ENCODE assay signal across 1 cellular context in the genomic region with DNA sequence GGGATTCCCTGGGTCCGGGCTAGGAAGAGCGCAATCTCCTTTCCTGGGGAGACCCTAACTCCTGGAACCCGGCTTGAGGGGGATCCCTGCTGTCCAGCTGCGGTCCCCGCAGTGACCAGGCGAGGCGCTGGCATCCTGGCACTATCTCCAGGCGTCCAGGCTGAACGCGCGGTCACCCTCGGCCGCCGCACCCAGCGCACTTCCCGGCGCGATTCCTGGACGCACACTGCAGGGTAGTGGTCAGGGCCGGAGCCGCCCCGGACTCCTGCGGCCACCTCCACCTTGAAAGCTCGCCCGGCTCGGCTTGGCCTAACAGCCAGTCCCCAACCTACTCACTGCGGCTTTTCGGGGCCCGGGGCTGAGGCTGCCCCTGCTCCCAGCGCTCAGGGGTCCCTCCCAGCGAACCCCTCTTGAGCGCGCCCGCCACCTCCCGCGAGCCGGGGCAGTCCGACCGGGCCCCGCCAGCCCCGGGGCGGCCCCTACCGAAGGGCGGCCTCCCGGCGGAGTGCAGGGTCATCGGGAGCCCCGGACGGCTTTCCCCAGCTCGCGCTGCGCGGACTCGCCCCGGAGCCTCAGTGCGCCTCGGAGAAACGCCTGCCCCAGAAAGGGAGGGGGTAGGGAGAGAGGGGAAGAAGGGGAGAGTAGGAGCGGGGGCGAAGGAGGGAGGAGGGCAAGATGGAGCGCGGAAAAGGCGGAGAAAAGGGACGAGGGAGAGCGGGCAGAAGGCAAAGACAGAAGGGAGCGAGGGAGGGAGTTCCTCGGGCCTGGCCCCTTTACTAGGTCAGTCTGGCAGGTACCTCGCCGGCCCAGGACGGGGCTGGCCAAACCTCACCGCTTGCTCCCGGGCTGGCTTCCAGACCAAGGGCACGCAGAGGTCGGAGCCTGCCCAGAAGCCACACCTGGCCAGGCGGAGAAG.
TF ChIP-seq lines count a peak whose summit lies in the region.

No MANE protein-coding gene starts in this region.

TF ChIP-seq in WTC11, 78 proteins besides CTCF, POLR2A, EP300 and RAD21 (continued from another document and continues in another):
- TF ChIP-seq E2F1 (CRISPR knock-in tag; IDR thresholded peaks at IDR 0.05) (no peak), ZBTB43 (CRISPR knock-in tag; IDR thresholded peaks at IDR 0.05) (peak; percentile 87), ZNF317 (CRISPR knock-in tag; IDR thresholded peaks at IDR 0.05; ENCODE audit: borderline replicate concordance, low read depth) (no peak), ELF4 (CRISPR knock-in tag; IDR thresholded peaks at IDR 0.05; ENCODE audit: low read depth) (no peak; the same call in 1 of the 2 replicates), ZNF671 (CRISPR knock-in tag; IDR thresholded peaks at IDR 0.05) (no peak), ZNF416 (CRISPR knock-in tag; IDR thresholded peaks at IDR 0.05) (no peak), SMAD3 (CRISPR knock-in tag; IDR thresholded peaks at IDR 0.05; ENCODE audit: borderline replicate concordance) (no peak), JUN (CRISPR knock-in tag; IDR thresholded peaks at IDR 0.05) (no peak), HMGXB4 (CRISPR knock-in tag; IDR thresholded peaks at IDR 0.05) (peak; percentile 94), HMGA2 (CRISPR knock-in tag; IDR thresholded peaks at IDR 0.05) (no peak), ZNF121 (CRISPR knock-in tag; IDR thresholded peaks at IDR 0.05) (no peak), EMX1 (CRISPR knock-in tag; IDR thresholded peaks at IDR 0.05) (no peak), AR (CRISPR knock-in tag; IDR thresholded peaks at IDR 0.05) (no peak), NR2C2 (CRISPR knock-in tag; IDR thresholded peaks at IDR 0.05) (no peak; the same call in 1 of the 2 replicates), IRF2 (CRISPR knock-in tag; IDR thresholded peaks at IDR 0.05; ENCODE audit: borderline replicate concordance, low read depth) (no peak), ZNF232 (CRISPR knock-in tag; IDR thresholded peaks at IDR 0.05) (no peak), MYBL2 (CRISPR knock-in tag; IDR thresholded peaks at IDR 0.05) (peak; percentile 78; the same call in 1 of the 2 replicates), GTF2I (CRISPR knock-in tag; conservative IDR thresholded peaks at IDR 0.05) (no peak), CREM (CRISPR knock-in tag; IDR thresholded peaks at IDR 0.05) (0 out of 2 replicates have a peak, but pooled peaks have one; percentile 59), TEAD1 (CRISPR knock-in tag; IDR thresholded peaks at IDR 0.05) (no peak), CREB1 (CRISPR knock-in tag; IDR thresholded peaks at IDR 0.05) (no peak), ZBTB21 (CRISPR knock-in tag; IDR thresholded peaks at IDR 0.05; ENCODE audit: borderline replicate concordance) (no peak), TEAD4 (CRISPR knock-in tag; IDR thresholded peaks at IDR 0.05) (0 out of 2 replicates have a peak, but pooled peaks have one; percentile 20), ESRRA (CRISPR knock-in tag; IDR thresholded peaks at IDR 0.05; ENCODE audit: borderline replicate concordance) (0 out of 2 replicates have a peak, but pooled peaks have one; percentile 79), ZNF396 (CRISPR knock-in tag; IDR thresholded peaks at IDR 0.05; ENCODE audit: borderline replicate concordance) (no peak)
- TF ChIP-seq, protein P1, sequence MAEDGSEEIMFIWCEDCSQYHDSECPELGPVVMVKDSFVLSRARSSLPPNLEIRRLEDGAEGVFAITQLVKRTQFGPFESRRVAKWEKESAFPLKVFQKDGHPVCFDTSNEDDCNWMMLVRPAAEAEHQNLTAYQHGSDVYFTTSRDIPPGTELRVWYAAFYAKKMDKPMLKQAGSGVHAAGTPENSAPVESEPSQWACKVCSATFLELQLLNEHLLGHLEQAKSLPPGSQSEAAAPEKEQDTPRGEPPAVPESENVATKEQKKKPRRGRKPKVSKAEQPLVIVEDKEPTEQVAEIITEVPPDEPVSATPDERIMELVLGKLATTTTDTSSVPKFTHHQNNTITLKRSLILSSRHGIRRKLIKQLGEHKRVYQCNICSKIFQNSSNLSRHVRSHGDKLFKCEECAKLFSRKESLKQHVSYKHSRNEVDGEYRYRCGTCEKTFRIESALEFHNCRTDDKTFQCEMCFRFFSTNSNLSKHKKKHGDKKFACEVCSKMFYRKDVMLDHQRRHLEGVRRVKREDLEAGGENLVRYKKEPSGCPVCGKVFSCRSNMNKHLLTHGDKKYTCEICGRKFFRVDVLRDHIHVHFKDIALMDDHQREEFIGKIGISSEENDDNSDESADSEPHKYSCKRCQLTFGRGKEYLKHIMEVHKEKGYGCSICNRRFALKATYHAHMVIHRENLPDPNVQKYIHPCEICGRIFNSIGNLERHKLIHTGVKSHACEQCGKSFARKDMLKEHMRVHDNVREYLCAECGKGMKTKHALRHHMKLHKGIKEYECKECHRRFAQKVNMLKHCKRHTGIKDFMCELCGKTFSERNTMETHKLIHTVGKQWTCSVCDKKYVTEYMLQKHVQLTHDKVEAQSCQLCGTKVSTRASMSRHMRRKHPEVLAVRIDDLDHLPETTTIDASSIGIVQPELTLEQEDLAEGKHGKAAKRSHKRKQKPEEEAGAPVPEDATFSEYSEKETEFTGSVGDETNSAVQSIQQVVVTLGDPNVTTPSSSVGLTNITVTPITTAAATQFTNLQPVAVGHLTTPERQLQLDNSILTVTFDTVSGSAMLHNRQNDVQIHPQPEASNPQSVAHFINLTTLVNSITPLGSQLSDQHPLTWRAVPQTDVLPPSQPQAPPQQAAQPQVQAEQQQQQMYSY (CRISPR knock-in tag; IDR thresholded peaks at IDR 0.05): no peak
- TF ChIP-seq, protein P2, sequence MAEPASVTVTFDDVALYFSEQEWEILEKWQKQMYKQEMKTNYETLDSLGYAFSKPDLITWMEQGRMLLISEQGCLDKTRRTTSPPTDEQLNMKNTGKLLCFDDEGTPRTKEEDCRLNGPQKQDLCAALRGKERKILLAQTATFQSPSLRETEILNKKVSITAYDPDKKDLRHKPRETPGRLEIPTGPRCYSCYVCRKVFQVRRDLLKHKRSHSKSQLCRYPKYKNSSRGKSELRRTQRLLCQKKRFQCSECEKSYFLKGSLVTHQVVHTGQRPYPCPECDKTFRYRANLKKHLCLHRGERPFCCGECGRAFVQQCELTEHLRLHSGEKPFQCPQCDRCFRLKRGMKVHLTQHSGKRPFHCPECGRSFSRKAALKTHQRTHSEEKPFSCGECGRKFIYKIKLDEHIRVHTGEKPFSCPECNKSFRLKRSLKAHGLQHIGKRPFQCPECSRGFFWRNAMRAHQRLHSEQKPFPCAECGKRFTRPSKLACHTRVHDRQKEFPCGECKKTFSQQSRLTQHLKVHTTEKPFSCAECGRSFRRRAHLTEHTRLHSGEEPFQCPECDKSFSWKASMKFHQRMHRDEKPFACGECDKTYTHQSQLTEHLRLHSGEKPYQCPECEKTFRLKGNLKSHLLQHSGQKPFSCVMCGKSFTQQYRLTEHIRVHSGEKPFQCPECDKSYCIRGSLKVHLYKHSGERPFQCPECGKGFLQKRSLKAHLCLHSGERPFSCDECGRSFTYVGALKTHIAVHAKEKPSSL (CRISPR knock-in tag; conservative IDR thresholded peaks at IDR 0.05): no peak
- TF ChIP-seq, protein P3, sequence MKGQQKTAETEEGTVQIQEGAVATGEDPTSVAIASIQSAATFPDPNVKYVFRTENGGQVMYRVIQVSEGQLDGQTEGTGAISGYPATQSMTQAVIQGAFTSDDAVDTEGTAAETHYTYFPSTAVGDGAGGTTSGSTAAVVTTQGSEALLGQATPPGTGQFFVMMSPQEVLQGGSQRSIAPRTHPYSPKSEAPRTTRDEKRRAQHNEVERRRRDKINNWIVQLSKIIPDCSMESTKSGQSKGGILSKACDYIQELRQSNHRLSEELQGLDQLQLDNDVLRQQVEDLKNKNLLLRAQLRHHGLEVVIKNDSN (CRISPR knock-in tag; IDR thresholded peaks at IDR 0.05): no peak; the same call in 1 of the 2 replicates
- TF ChIP-seq, protein P4, sequence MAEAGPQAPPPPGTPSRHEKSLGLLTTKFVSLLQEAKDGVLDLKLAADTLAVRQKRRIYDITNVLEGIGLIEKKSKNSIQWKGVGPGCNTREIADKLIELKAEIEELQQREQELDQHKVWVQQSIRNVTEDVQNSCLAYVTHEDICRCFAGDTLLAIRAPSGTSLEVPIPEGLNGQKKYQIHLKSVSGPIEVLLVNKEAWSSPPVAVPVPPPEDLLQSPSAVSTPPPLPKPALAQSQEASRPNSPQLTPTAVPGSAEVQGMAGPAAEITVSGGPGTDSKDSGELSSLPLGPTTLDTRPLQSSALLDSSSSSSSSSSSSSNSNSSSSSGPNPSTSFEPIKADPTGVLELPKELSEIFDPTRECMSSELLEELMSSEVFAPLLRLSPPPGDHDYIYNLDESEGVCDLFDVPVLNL (CRISPR knock-in tag; IDR thresholded peaks at IDR 0.05; ENCODE audit: borderline replicate concordance, low read depth): no peak
- TF ChIP-seq, protein P5, sequence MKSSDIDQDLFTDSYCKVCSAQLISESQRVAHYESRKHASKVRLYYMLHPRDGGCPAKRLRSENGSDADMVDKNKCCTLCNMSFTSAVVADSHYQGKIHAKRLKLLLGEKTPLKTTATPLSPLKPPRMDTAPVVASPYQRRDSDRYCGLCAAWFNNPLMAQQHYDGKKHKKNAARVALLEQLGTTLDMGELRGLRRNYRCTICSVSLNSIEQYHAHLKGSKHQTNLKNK (CRISPR knock-in tag; IDR thresholded peaks at IDR 0.05): no peak
- TF ChIP-seq, protein P6, sequence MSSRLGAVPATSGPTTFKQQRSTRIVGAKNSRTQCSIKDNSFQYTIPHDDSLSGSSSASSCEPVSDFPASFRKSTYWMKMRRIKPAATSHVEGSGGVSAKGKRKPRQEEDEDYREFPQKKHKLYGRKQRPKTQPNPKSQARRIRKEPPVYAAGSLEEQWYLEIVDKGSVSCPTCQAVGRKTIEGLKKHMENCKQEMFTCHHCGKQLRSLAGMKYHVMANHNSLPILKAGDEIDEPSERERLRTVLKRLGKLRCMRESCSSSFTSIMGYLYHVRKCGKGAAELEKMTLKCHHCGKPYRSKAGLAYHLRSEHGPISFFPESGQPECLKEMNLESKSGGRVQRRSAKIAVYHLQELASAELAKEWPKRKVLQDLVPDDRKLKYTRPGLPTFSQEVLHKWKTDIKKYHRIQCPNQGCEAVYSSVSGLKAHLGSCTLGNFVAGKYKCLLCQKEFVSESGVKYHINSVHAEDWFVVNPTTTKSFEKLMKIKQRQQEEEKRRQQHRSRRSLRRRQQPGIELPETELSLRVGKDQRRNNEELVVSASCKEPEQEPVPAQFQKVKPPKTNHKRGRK (CRISPR knock-in tag; IDR thresholded peaks at IDR 0.05; ENCODE audit: borderline replicate concordance): no peak
